ENCODE assay signal across 1 cellular context in genomic region chr1:152047954-152048640, GRCh38.
TF ChIP-seq lines count a peak whose summit lies in the region.

No MANE protein-coding gene starts in this region.

TF ChIP-seq in HepG2, 621 proteins besides CTCF, POLR2A, EP300 and RAD21 (continues in another document):
- TF ChIP-seq ZNF598 (CRISPR knock-in tag; IDR thresholded peaks at IDR 0.05; ENCODE audit: borderline replicate concordance) (no peak), RERE (CRISPR knock-in tag; IDR thresholded peaks at IDR 0.05; ENCODE audit: low read depth) (no peak), PATZ1 (CRISPR knock-in tag; IDR thresholded peaks at IDR 0.05) (peak; percentile 51), KLF12 (CRISPR knock-in tag; IDR thresholded peaks at IDR 0.05; ENCODE audit: borderline replicate concordance) (peak; percentile 68; the same call in 1 of the 2 replicates), MEIS1 (CRISPR knock-in tag; IDR thresholded peaks at IDR 0.05; ENCODE audit: borderline replicate concordance) (no peak), SATB2 (CRISPR knock-in tag; IDR thresholded peaks at IDR 0.05) (no peak), DBP (CRISPR knock-in tag; IDR thresholded peaks at IDR 0.05; ENCODE audit: not compliant biosample characterization) (no peak), ZNF17 (CRISPR knock-in tag; IDR thresholded peaks at IDR 0.05) (no peak), SP1 (IDR thresholded peaks at IDR 0.05) (no peak), SP1 (CRISPR knock-in tag; IDR thresholded peaks at IDR 0.05) (peak; percentile 57), ZNF441 (CRISPR knock-in tag; IDR thresholded peaks at IDR 0.05; ENCODE audit: borderline replicate concordance) (peak; percentile 47; the same call in 1 of the 2 replicates), ZNF501 (CRISPR knock-in tag; IDR thresholded peaks at IDR 0.05) (peak; percentile 40; the same call in 1 of the 2 replicates), ZBTB34 (CRISPR knock-in tag; IDR thresholded peaks at IDR 0.05) (peak; percentile 53), ZBTB25 (CRISPR knock-in tag; IDR thresholded peaks at IDR 0.05) (0 out of 2 replicates have a peak, but pooled peaks have one; percentile 58), ZNF276 (CRISPR knock-in tag; IDR thresholded peaks at IDR 0.05; ENCODE audit: low read depth) (no peak), XRCC5 (optimal IDR thresholded peaks at IDR 0.05; ENCODE audit: low read length) (peak; percentile 96), TARDBP (CRISPR knock-in tag; IDR thresholded peaks at IDR 0.05) (peak; percentile 44; the same call in 1 of the 2 replicates), PAF1 (CRISPR knock-in tag; IDR thresholded peaks at IDR 0.05) (no peak), FOXP1 (IDR thresholded peaks at IDR 0.05) (no peak), FOXP1 (CRISPR knock-in tag; IDR thresholded peaks at IDR 0.05) (no peak), SIX1 (CRISPR knock-in tag; IDR thresholded peaks at IDR 0.05; ENCODE audit: borderline replicate concordance) (no peak), PAWR (CRISPR knock-in tag; IDR thresholded peaks at IDR 0.05; ENCODE audit: borderline replicate concordance) (no peak), ZNF224 (CRISPR knock-in tag; IDR thresholded peaks at IDR 0.05) (no peak), ZHX2 (IDR thresholded peaks at IDR 0.05; ENCODE audit: low read depth) (no peak), ZHX2 (CRISPR knock-in tag; IDR thresholded peaks at IDR 0.05; ENCODE audit: borderline replicate concordance) (no peak), NR2F1 (CRISPR knock-in tag; IDR thresholded peaks at IDR 0.05) (no peak), ZNF34 (CRISPR knock-in tag; IDR thresholded peaks at IDR 0.05; ENCODE audit: borderline replicate concordance) (no peak), SKI (IDR thresholded peaks at IDR 0.05; ENCODE audit: partially characterized antibody) (no peak), SPEN (CRISPR knock-in tag; IDR thresholded peaks at IDR 0.05; ENCODE audit: low read depth) (peak; percentile 58), RARA (CRISPR knock-in tag; IDR thresholded peaks at IDR 0.05) (no peak), ARNT (IDR thresholded peaks at IDR 0.05) (no peak), ZKSCAN1 (IDR thresholded peaks at IDR 0.05; ENCODE audit: low read length) (peak; percentile 37; the same call in 1 of the 2 replicates), KDM2A (CRISPR knock-in tag; IDR thresholded peaks at IDR 0.05; ENCODE audit: borderline replicate concordance, low read depth) (peak; percentile 52; the same call in 1 of the 2 replicates), ZNF775 (CRISPR knock-in tag; IDR thresholded peaks at IDR 0.05; ENCODE audit: borderline replicate concordance) (no peak), ADNP (CRISPR knock-in tag; IDR thresholded peaks at IDR 0.05) (no peak), TAF1 (CRISPR knock-in tag; IDR thresholded peaks at IDR 0.05) (peak; percentile 63), ATF1 (CRISPR knock-in tag; IDR thresholded peaks at IDR 0.05) (no peak), PHB2 (IDR thresholded peaks at IDR 0.05; ENCODE audit: partially characterized antibody) (no peak), ZNF44 (CRISPR knock-in tag; IDR thresholded peaks at IDR 0.05) (no peak), HNF4G (IDR thresholded peaks at IDR 0.05; ENCODE audit: borderline replicate concordance, low read depth, low read length) (no peak), HNF4G (CRISPR knock-in tag; IDR thresholded peaks at IDR 0.05; ENCODE audit: borderline replicate concordance, low read depth) (no peak), TFDP1 (CRISPR knock-in tag; IDR thresholded peaks at IDR 0.05; ENCODE audit: borderline replicate concordance) (no peak), ZNF724P (CRISPR knock-in tag; IDR thresholded peaks at IDR 0.05; ENCODE audit: borderline replicate concordance) (peak; percentile 85; the same call in 1 of the 2 replicates), ZNF883 (CRISPR knock-in tag; IDR thresholded peaks at IDR 0.05; ENCODE audit: not compliant biosample characterization) (no peak), ZNF644 (CRISPR knock-in tag; IDR thresholded peaks at IDR 0.05; ENCODE audit: low read depth) (0 out of 2 replicates have a peak, but pooled peaks have one; percentile 9)
